25 cellular contexts compared by ENCODE assay signal in genomic region chr14:100575266-100575995, GRCh38. TPM values are rescaled to one million over a fixed set of nuclear protein-coding genes. Genes with fewer than 3 reads are reported as not detected.
A peak's percentile ranks its signal among the peaks of the same experiment; 100 is the strongest.
DNase-seq lines count a peak whose midpoint lies in the region; ATAC-seq and TF ChIP-seq lines count a peak whose summit lies in the region.
"Had no signal": no experiment of that assay in that cellular context is flagged by ENCODE, and none has a peak within 500 bp of the region (broad histone marks: within the 10 kb centered on the region; RNA-seq: fewer than 3 reads in every experiment).

No MANE protein-coding gene starts in this region.

- no peaks in the 10 kb centered on the region for H3K79me1 ChIP-seq in mesenchymal stem cell (replicated peaks; ENCODE audit: low read length, poor library complexity, severe bottlenecking)

- intact Hi-C loops in CD14-positive monocyte (cut with micrococcal nuclease), result no loop called here
- intact Hi-C loops in sciatic nerve (cut with DNase I), result no loop called here

- H3K4me1 Mint-ChIP-seq in activated naive CD8-positive, alpha-beta T cell treated with anti-CD3 and anti-CD28 coated beads, Interleukin-2, amount 10 ng/mL, durations not matched to agents 7 days and 5 days, result peaks cover 3% of the 10 kb centered on the region
- peaks cover 6% of the 10 kb centered on the region for H3K4me1 Mint-ChIP-seq in activated naive CD8-positive, alpha-beta T cell treated with anti-CD3 and anti-CD28 coated beads for 36 hours
- H3K4me1 Mint-ChIP-seq in CD14-positive monocyte (peaks cover 10% of the 10 kb centered on the region), glutamatergic neuron (ENCODE audit: low read depth, unreplicated experiment) (peaks cover 7% of the 10 kb centered on the region)

- H3K9me3 Mint-ChIP-seq in activated naive CD8-positive, alpha-beta T cell treated with anti-CD3 and anti-CD28 coated beads, Interleukin-2, amount 10 ng/mL, durations not matched to agents 7 days and 5 days, result no peaks in the 10 kb centered on the region
- H3K9me3 Mint-ChIP-seq in activated naive CD8-positive, alpha-beta T cell treated with anti-CD3 and anti-CD28 coated beads for 36 hours, result no peaks in the 10 kb centered on the region
- peaks cover 0 to 10% (median 5%) of the 10 kb centered on the region in 7 donors for H3K9me3 Mint-ChIP-seq in CD14-positive monocyte
- H3K9me3 Mint-ChIP-seq in glutamatergic neuron (ENCODE audit: unreplicated experiment), result peaks cover 3% of the 10 kb centered on the region
- H3K9me3 Mint-ChIP-seq: CD8-positive, alpha-beta memory T cell had no signal

- H3K4me1 ChIP-seq in mesenchymal stem cell (ENCODE audit: control insufficient read depth, insufficient read depth, low read depth, low read length), result peaks cover 2% of the 10 kb centered on the region
- H3K4me1 ChIP-seq: Peyer's patch had no signal

- no peak overlapping the region for H3K14ac ChIP-seq in mesenchymal stem cell (ENCODE audit: low read length in 2 of 2)

- peaks cover 7% of the 10 kb centered on the region for H3K27me3 Mint-ChIP-seq in activated naive CD8-positive, alpha-beta T cell treated with anti-CD3 and anti-CD28 coated beads, Interleukin-2, amount 10 ng/mL, durations not matched to agents 7 days and 5 days
- H3K27me3 Mint-ChIP-seq in activated naive CD8-positive, alpha-beta T cell treated with anti-CD3 and anti-CD28 coated beads for 36 hours, result peaks cover 17% of the 10 kb centered on the region
- H3K27me3 Mint-ChIP-seq in CD14-positive monocyte (ENCODE audit: low read depth in 3 of 3) (peaks cover 25 to 39% (median 37%) of the 10 kb centered on the region in 3 donors), glutamatergic neuron (ENCODE audit: unreplicated experiment) (peaks cover 5% of the 10 kb centered on the region)

- H3K4me3 ChIP-seq in mesenchymal stem cell (ENCODE audit: insufficient read depth in 1 of 2, low read depth in 1 of 2, low read length in 2 of 2), result no peak overlapping the region
- H3K4me3 ChIP-seq: Peyer's patch had no signal

- TF ChIP-seq CTCF in CD14-positive monocyte (IDR thresholded peaks at IDR 0.05) (no peak), glutamatergic neuron (IDR thresholded peaks at IDR 0.05; ENCODE audit: partially characterized antibody, unreplicated experiment) (no peak)

- H2BK120ac ChIP-seq in mesenchymal stem cell (ENCODE audit: low read depth, low read length), result no peak overlapping the region

- no peak overlapping the region for H3K4me2 ChIP-seq in mesenchymal stem cell (ENCODE audit: low read length, poor library complexity, severe bottlenecking)
- H3K4me2 ChIP-seq: KMS-11 had no signal

- H4K91ac ChIP-seq in mesenchymal stem cell (ENCODE audit: low read length), result no peak overlapping the region

- H3K4ac ChIP-seq in mesenchymal stem cell (ENCODE audit: low read depth in 1 of 2, low read length in 2 of 2), result no peak overlapping the region

- 81% methylated on average over 11 of the region's 11 CpGs for WGBS in mesenchymal stem cell

- no peaks in the 10 kb centered on the region for H3K36me3 Mint-ChIP-seq in activated naive CD8-positive, alpha-beta T cell treated with anti-CD3 and anti-CD28 coated beads, Interleukin-2, amount 10 ng/mL, durations not matched to agents 7 days and 5 days
- H3K36me3 Mint-ChIP-seq in activated naive CD8-positive, alpha-beta T cell treated with anti-CD3 and anti-CD28 coated beads for 36 hours, result no peaks in the 10 kb centered on the region
- H3K36me3 Mint-ChIP-seq in CD14-positive monocyte, result no peaks in the 10 kb centered on the region
- no peaks in the 10 kb centered on the region for H3K36me3 Mint-ChIP-seq in glutamatergic neuron (ENCODE audit: unreplicated experiment)
- H3K36me3 Mint-ChIP-seq: CD8-positive, alpha-beta memory T cell had no signal

- H3K27me3 ChIP-seq in mesenchymal stem cell (ENCODE audit: control insufficient read depth in 1 of 2, insufficient read depth in 1 of 2, low read length in 2 of 2), result peaks cover 24 to 53% of the 10 kb centered on the region in 2 experiments
- H3K27me3 ChIP-seq: Peyer's patch had no signal

- no peak overlapping the region for H3K9ac ChIP-seq in mesenchymal stem cell (ENCODE audit: low read length)
- H3K9ac ChIP-seq: KMS-11 had no signal

- no peak overlapping the region for H4K8ac ChIP-seq in mesenchymal stem cell (ENCODE audit: low read length)

- H3K9me3 ChIP-seq in mesenchymal stem cell (ENCODE audit: control insufficient read depth, low read length), result peaks cover 3% of the 10 kb centered on the region

- no peak overlapping the region for H2BK15ac ChIP-seq in mesenchymal stem cell (ENCODE audit: low read depth, poor library complexity, severe bottlenecking)

- POLR2A ChIA-PET in activated naive CD8-positive, alpha-beta T cell treated with anti-CD3 and anti-CD28 coated beads, Interleukin-2, amount 10 ng/mL, durations not matched to agents 7 days and 5 days (lab: Charles Lee), result no interaction called here

- H2AFZ ChIP-seq in mesenchymal stem cell (ENCODE audit: low read depth, low read length), result no peak overlapping the region

- no peak for ATAC-seq in activated naive CD8-positive, alpha-beta T cell treated with anti-CD3 and anti-CD28 coated beads, Interleukin-2, amount 10 ng/mL, durations not matched to agents 7 days and 5 days (ENCODE audit: low read depth)
- no peak for ATAC-seq in sciatic nerve
- ATAC-seq in HG03196 (IDR thresholded peaks at IDR 0.05; ENCODE audit: unreplicated experiment), result no peak
- ATAC-seq: HCT116 had no signal

- H3K4me3 Mint-ChIP-seq in activated naive CD8-positive, alpha-beta T cell treated with anti-CD3 and anti-CD28 coated beads, Interleukin-2, amount 10 ng/mL, durations not matched to agents 7 days and 5 days, result no peak overlapping the region
- no peak overlapping the region for H3K4me3 Mint-ChIP-seq in activated naive CD8-positive, alpha-beta T cell treated with anti-CD3 and anti-CD28 coated beads for 36 hours
- H3K4me3 Mint-ChIP-seq in CD14-positive monocyte, result no peak overlapping the region
- H3K4me3 Mint-ChIP-seq in glutamatergic neuron (ENCODE audit: unreplicated experiment), result no peak overlapping the region
- H3K4me3 Mint-ChIP-seq: CD8-positive, alpha-beta memory T cell had no signal

- no peak overlapping the region for H3K27ac ChIP-seq in mesenchymal stem cell (ENCODE audit: low read length, poor library complexity, severe bottlenecking)
- H3K27ac ChIP-seq: 22Rv1, KMS-11, Peyer's patch had no signal

- H2BK12ac ChIP-seq in mesenchymal stem cell (ENCODE audit: low read length in 2 of 2), result no peak overlapping the region

- peak; percentile 28 for DNase-seq in activated naive CD8-positive, alpha-beta T cell treated with anti-CD3 and anti-CD28 coated beads, Interleukin-2, amount 10 ng/mL, durations not matched to agents 7 days and 5 days
- DNase-seq in activated naive CD8-positive, alpha-beta T cell treated with anti-CD3 and anti-CD28 coated beads for 36 hours, result no peak
- DNase-seq in CD14-positive monocyte (ENCODE audit: low spot score), result peak; percentile 19
- peak; percentile 6 for DNase-seq in glutamatergic neuron
- peak; percentile 27 for DNase-seq in sciatic nerve (ENCODE audit: low spot score)
- no peak for DNase-seq in NCI-H510A treated with DMSO at 0.1 percent for 48 hours (lab: John Stamatoyannopoulos, UW)
- DNase-seq in mesenchymal stem cell, result no peak
- DNase-seq: ACHN, C1 segment of cervical spinal cord, Calu3, DMS153, EL, GF-D8, IMR-90, MV-4-11, NCI-H1105 treated with DMSO at 0.1 percent for 48 hours, NCI-H2029 treated with DMSO at 0.1 percent for 48 hours, NCI-H226, NCI-H524 treated with DMSO at 0.1 percent for 48 hours, Peyer's patch had no signal

- H3K27ac Mint-ChIP-seq in activated naive CD8-positive, alpha-beta T cell treated with anti-CD3 and anti-CD28 coated beads, Interleukin-2, amount 10 ng/mL, durations not matched to agents 7 days and 5 days, result no peak overlapping the region
- no peak overlapping the region for H3K27ac Mint-ChIP-seq in activated naive CD8-positive, alpha-beta T cell treated with anti-CD3 and anti-CD28 coated beads for 36 hours
- H3K27ac Mint-ChIP-seq in CD14-positive monocyte (no peak overlapping the region), glutamatergic neuron (ENCODE audit: unreplicated experiment) (no peak overlapping the region)
- H3K27ac Mint-ChIP-seq: CD8-positive, alpha-beta memory T cell had no signal

- H3K23ac ChIP-seq in mesenchymal stem cell (ENCODE audit: low read length in 2 of 2), result no peak overlapping the region

- no peak overlapping the region for H2AK5ac ChIP-seq in mesenchymal stem cell (ENCODE audit: low read length, severe bottlenecking)

- H2BK5ac ChIP-seq in mesenchymal stem cell (ENCODE audit: low read depth, low read length, poor library complexity, severe bottlenecking), result no peak overlapping the region

- H3K18ac ChIP-seq in mesenchymal stem cell (ENCODE audit: low read depth in 1 of 2, low read length in 2 of 2), result no peak overlapping the region

- no peaks in the 10 kb centered on the region for H3K36me3 ChIP-seq in mesenchymal stem cell (ENCODE audit: control insufficient read depth in 1 of 2, insufficient read depth in 2 of 2, low read depth in 1 of 2, low read length in 2 of 2)
- H3K36me3 ChIP-seq: Peyer's patch had no signal

RNA-seq across cellular contexts. Expression of gene BEGAIN, which starts 11.8 kb away (rescaled TPM):
- total RNA-seq in activated naive CD8-positive, alpha-beta T cell treated with anti-CD3 and anti-CD28 coated beads, Interleukin-2, amount 10 ng/mL, durations not matched to agents 7 days and 5 days, result 1 to 10 TPM; 1.5 to 2.3 TPM
- total RNA-seq in activated naive CD8-positive, alpha-beta T cell treated with anti-CD3 and anti-CD28 coated beads for 36 hours, result 1 to 10 TPM; 5.9 to 6.6 TPM
- polyA plus RNA-seq in CD14-positive monocyte, result under 1 TPM in 1 of 2 donors, not detected in 1; 0.25 TPM
- 7.0 TPM for total RNA-seq in glutamatergic neuron (ENCODE audit: unreplicated experiment)
- 12.3 TPM for total RNA-seq in sciatic nerve
- polyA plus RNA-seq in mesenchymal stem cell (2013, experiment 1 of 2), result 0.15 TPM
- 0.11 TPM for polyA plus RNA-seq in mesenchymal stem cell (2013, experiment 2 of 2)

Comparison
In these comparisons a context has a peak if more than half of its experiments do, and no peak if none do; other contexts are left out.
1. DNase-seq: peak in activated naive CD8-positive, alpha-beta T cell treated with anti-CD3 and anti-CD28 coated beads, Interleukin-2, amount 10 ng/mL, durations not matched to agents 7 days and 5 days (single experiment), CD14-positive monocyte (single experiment), glutamatergic neuron (single experiment) and sciatic nerve (single experiment); none in activated naive CD8-positive, alpha-beta T cell treated with anti-CD3 and anti-CD28 coated beads for 36 hours (single experiment), NCI-H510A treated with DMSO at 0.1 percent for 48 hours (single experiment) and mesenchymal stem cell (single experiment).